8 cellular contexts compared by ENCODE assay signal in genomic region chr14:65230287-65230728, GRCh38.
DNase-seq lines count a peak whose midpoint lies in the region; ATAC-seq, FAIRE-seq and TF ChIP-seq lines count a peak whose summit lies in the region.

No MANE protein-coding gene starts in this region.

- peak overlapping the region; percentile 71 for H3K4me3 ChIP-seq in kidney (ENCODE audit: low read length in 2 of 2)

- no peak for TF ChIP-seq CTCF in kidney (IDR thresholded peaks at IDR 0.05; ENCODE audit: borderline replicate concordance, extremely low read depth, insufficient read depth)

- H3K36me3 ChIP-seq in kidney (ENCODE audit: control insufficient read depth in 1 of 2, insufficient read depth in 2 of 2, low read length in 2 of 2): no peaks in the 10 kb centered on the region

- no peak for ATAC-seq in stimulated activated memory B cell treated with anti-CD40 and anti-IgM and Interleukin-4, amounts not matched to agents 10 μg/mL and 1 μg/mL and 100 μg/mL, for 72 hours
- ATAC-seq in GM21423 (IDR thresholded peaks at IDR 0.05; ENCODE audit: unreplicated experiment) (no peak), GM18517 (IDR thresholded peaks at IDR 0.05; ENCODE audit: unreplicated experiment) (no peak)

- no peaks in the 10 kb centered on the region for H3K27me3 Mint-ChIP-seq in stimulated activated memory B cell treated with anti-CD40 and anti-IgM and Interleukin-4, amounts not matched to agents 10 μg/mL and 1 μg/mL and 100 μg/mL, for 72 hours

- intact Hi-C loops in kidney (cut with DNase I): no loop called here

- FAIRE-seq in kidney (lab: Jason Lieb, UNC): no peak

- peak overlapping the region; percentile 74 to 83 for H3K27ac ChIP-seq in kidney (ENCODE audit: low read depth in 2 of 2, low read length in 2 of 2)

- DNase-seq in COLO829 (ENCODE audit: low spot score) (peak; percentile 95), NCI-H2081 treated with DMSO at 0.1 percent for 48 hours (lab: John Stamatoyannopoulos, UW) (peak; percentile 60), anterior cingulate cortex (lab: John Stamatoyannopoulos, UW) (peak in 51 of 58 donors; percentile 10 to 91 (median 63)), kidney (no peak)
- no peak for DNase-seq in stimulated activated CD4-positive, alpha-beta T cell treated with anti-CD3 and anti-CD28 coated beads, Interleukin-2, amount 100 ng/mL, for 24 hours

- peaks cover 20% of the 10 kb centered on the region for H3K36me3 Mint-ChIP-seq in stimulated activated memory B cell treated with anti-CD40 and anti-IgM and Interleukin-4, amounts not matched to agents 10 μg/mL and 1 μg/mL and 100 μg/mL, for 72 hours

- H3K4me1 ChIP-seq in kidney (ENCODE audit: control insufficient read depth in 1 of 2, insufficient read depth in 1 of 2, low read depth in 1 of 2, low read length in 2 of 2): peaks cover 7 to 19% of the 10 kb centered on the region in 2 donors

- peak overlapping the region; percentile 96 for H3K27ac Mint-ChIP-seq in stimulated activated memory B cell treated with anti-CD40 and anti-IgM and Interleukin-4, amounts not matched to agents 10 μg/mL and 1 μg/mL and 100 μg/mL, for 72 hours

- no peaks in the 10 kb centered on the region for H3K9me3 ChIP-seq in kidney (ENCODE audit: control insufficient read depth in 1 of 2, low read length in 2 of 2)

- H3K4me3 Mint-ChIP-seq in stimulated activated memory B cell treated with anti-CD40 and anti-IgM and Interleukin-4, amounts not matched to agents 10 μg/mL and 1 μg/mL and 100 μg/mL, for 72 hours: peak overlapping the region; percentile 85

- H3K4me1 Mint-ChIP-seq in stimulated activated memory B cell treated with anti-CD40 and anti-IgM and Interleukin-4, amounts not matched to agents 10 μg/mL and 1 μg/mL and 100 μg/mL, for 72 hours: peaks cover 65% of the 10 kb centered on the region

- H3K9me3 Mint-ChIP-seq in stimulated activated memory B cell treated with anti-CD40 and anti-IgM and Interleukin-4, amounts not matched to agents 10 μg/mL and 1 μg/mL and 100 μg/mL, for 72 hours: no peaks in the 10 kb centered on the region

- H3K9ac ChIP-seq in kidney (ENCODE audit: low read length in 2 of 2): peak overlapping the region in 1 of 2 donors; percentile 74

Comparison
In these comparisons a context has a peak if more than half of its experiments do, and no peak if none do; other contexts are left out.
1. DNase-seq: peak in COLO829 (single experiment), NCI-H2081 treated with DMSO at 0.1 percent for 48 hours (single experiment) and anterior cingulate cortex (51 of 58); none in kidney (single experiment) and stimulated activated CD4-positive, alpha-beta T cell treated with anti-CD3 and anti-CD28 coated beads, Interleukin-2, amount 100 ng/mL, for 24 hours (0 of 2).